In the genomic region with DNA sequence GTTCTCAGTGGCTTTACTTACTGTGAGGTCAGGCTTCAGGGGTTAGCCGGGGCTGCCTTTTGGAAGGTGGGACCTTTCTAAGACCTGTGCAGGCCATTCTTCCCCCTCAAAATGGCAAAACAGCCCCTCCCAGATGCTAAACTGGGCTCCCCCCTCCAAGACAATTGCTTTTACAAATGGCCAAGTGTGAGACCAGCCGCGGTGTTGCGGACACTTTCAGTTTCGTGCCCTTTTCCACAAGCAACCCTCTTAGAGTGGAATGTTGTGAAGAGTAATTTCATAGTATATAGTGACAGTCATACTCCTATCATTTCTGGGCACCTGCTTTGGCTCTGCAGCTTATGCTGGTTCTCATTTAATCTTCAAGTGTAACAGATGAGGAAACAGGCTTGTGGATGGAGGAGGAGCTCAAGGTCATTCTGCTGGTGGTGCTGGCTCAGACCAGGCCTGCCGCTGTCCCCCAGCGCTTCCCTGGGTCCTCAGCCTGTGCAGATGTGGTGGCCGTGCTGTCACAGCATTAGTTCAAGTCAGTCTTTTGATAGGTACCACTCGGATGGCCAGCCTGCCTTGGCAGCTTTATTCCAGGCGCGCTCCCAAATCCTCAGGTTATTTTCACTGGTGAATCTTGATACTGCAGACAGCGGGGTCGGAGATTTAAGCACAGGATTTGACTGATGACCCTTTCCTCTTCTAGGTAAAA, we compare ENCODE assay signal across 8 cellular contexts. TPM values are rescaled to one million over a fixed set of nuclear protein-coding genes. Genes with fewer than 3 reads are reported as not detected.
DNase-seq lines count a peak whose midpoint lies in the region; ATAC-seq, FAIRE-seq and TF ChIP-seq lines count a peak whose summit lies in the region.

No MANE protein-coding gene starts in this region.

- H3K4me1 ChIP-seq in BE2C, result peaks cover 3% of the 10 kb centered on the region; the same call in 1 of the 2 replicates
- H3K4me1 ChIP-seq in Karpas-422 (ENCODE audit: low read length), result peaks cover 30% of the 10 kb centered on the region
- H3K4me1 ChIP-seq in muscle layer of duodenum (ENCODE audit: control insufficient read depth in 1 of 2, insufficient read depth in 2 of 2, low read length in 2 of 2), result peaks cover 6 to 66% of the 10 kb centered on the region in 2 donors

- H3K4me1 Mint-ChIP-seq in central memory CD8-positive, alpha-beta T cell, result peaks cover 74% of the 10 kb centered on the region

- H3K27ac ChIP-seq in Karpas-422 (ENCODE audit: low read length) (peak overlapping the region; percentile 53; the same call in 1 of the 2 replicates), muscle layer of duodenum (ENCODE audit: low read length) (peak overlapping the region; percentile 78)

- H3K79me2 ChIP-seq in Karpas-422 (ENCODE audit: low read length), result peaks cover 64% of the 10 kb centered on the region

- peak overlapping the region; percentile 99 for H3K4me2 ChIP-seq in Karpas-422 (ENCODE audit: low read depth, low read length, poor library complexity, severe bottlenecking)

- ATAC-seq in central memory CD8-positive, alpha-beta T cell (replicated peaks; ENCODE audit: extremely low read depth, poor library complexity, severe bottlenecking), result no peak
- ATAC-seq in GM19463 (IDR thresholded peaks at IDR 0.05; ENCODE audit: unreplicated experiment), result no peak

- no peaks in the 10 kb centered on the region for H3K9me3 Mint-ChIP-seq in central memory CD8-positive, alpha-beta T cell

- no peaks in the 10 kb centered on the region for H3K27me3 ChIP-seq in BE2C
- H3K27me3 ChIP-seq in Karpas-422 (ENCODE audit: low read length), result no peaks in the 10 kb centered on the region
- H3K27me3 ChIP-seq in muscle layer of duodenum (ENCODE audit: low read depth, low read length), result no peaks in the 10 kb centered on the region

- peak overlapping the region; percentile 97 for H3K4me3 Mint-ChIP-seq in central memory CD8-positive, alpha-beta T cell

- FAIRE-seq in GM12892 (lab: Jason Lieb, UNC), result no peak

- H3K27ac Mint-ChIP-seq in central memory CD8-positive, alpha-beta T cell (ENCODE audit: low read depth), result peak overlapping the region; percentile 91

- no peaks in the 10 kb centered on the region for H3K27me3 Mint-ChIP-seq in central memory CD8-positive, alpha-beta T cell

- peaks cover 10% of the 10 kb centered on the region for H3K36me3 Mint-ChIP-seq in central memory CD8-positive, alpha-beta T cell (ENCODE audit: insufficient read depth)

- no peaks in the 10 kb centered on the region for H3K9me2 ChIP-seq in Karpas-422 (replicated peaks; ENCODE audit: insufficient read depth, low read length)

- no peak overlapping the region for H2AFZ ChIP-seq in Karpas-422 (ENCODE audit: low read length)

- no peak for TF ChIP-seq POLR2A in GM12892 (IDR thresholded peaks at IDR 0.05; ENCODE audit: low read depth, low read length)

- peak overlapping the region; percentile 97 for H3K4me3 ChIP-seq in BE2C (ENCODE audit: low read depth, low read length)
- peak overlapping the region; percentile 99 for H3K4me3 ChIP-seq in Karpas-422 (ENCODE audit: low read length)
- H3K4me3 ChIP-seq in muscle layer of duodenum (ENCODE audit: low read depth in 1 of 2, low read length in 2 of 2), result peak overlapping the region; percentile 80 to 94

- no peaks in the 10 kb centered on the region for H4K20me1 ChIP-seq in Karpas-422 (ENCODE audit: insufficient read depth, low read depth, low read length)

- no peaks in the 10 kb centered on the region for H3K9me3 ChIP-seq in BE2C
- H3K9me3 ChIP-seq in Karpas-422 (ENCODE audit: low read length), result no peaks in the 10 kb centered on the region
- H3K9me3 ChIP-seq in muscle layer of duodenum (ENCODE audit: control insufficient read depth in 1 of 2, low read length in 2 of 2), result no peaks in the 10 kb centered on the region

- no peak for TF ChIP-seq CTCF in BE2C (IDR thresholded peaks at IDR 0.05; ENCODE audit: low read depth, low read length)

- DNase-seq in BE2C (no peak), Karpas-422 (peak; percentile 46), NCI-H526 treated with DMSO at 0.1 percent for 48 hours (lab: John Stamatoyannopoulos, UW) (no peak), GM12892 (ENCODE audit: insufficient read length) (no peak), foreskin melanocyte (no peak)
- DNase-seq in central memory CD8-positive, alpha-beta T cell (ENCODE audit: low spot score in 2 of 2), result no peak

- H3K36me3 ChIP-seq in BE2C (no peaks in the 10 kb centered on the region; the same call in 1 of the 2 replicates), Karpas-422 (ENCODE audit: insufficient read depth, low read length) (peaks cover 4% of the 10 kb centered on the region; the same call in 1 of the 2 replicates), muscle layer of duodenum (ENCODE audit: control insufficient read depth in 1 of 2, insufficient read depth in 2 of 2, low read length in 2 of 2) (peaks cover 0 to 5% of the 10 kb centered on the region in 2 donors)

- peak overlapping the region; percentile 96 for H3K9ac ChIP-seq in Karpas-422 (ENCODE audit: low read length)

RNA-seq across cellular contexts. Expression of a gene that starts 55.0 kb away (rescaled TPM):
- polyA plus RNA-seq in BE2C (2012; ENCODE audit: insufficient read depth, insufficient read length, low read depth), result 20.8 TPM
- total RNA-seq in Karpas-422 (2014; rRNA removed; shearing (Covaris generic); ENCODE audit: low replicate concordance), result 12.8 and 23.4 TPM in 2 replicates
- polyA plus RNA-seq in GM12892 (2012; ENCODE audit: missing spikeins), result 5.9 TPM
